Comparison of ENCODE assay signal across 2 cellular contexts in genomic region chr10:14839305-14839695, GRCh38.
TF ChIP-seq lines count a peak whose summit lies in the region.

No MANE protein-coding gene starts in this region.

TF ChIP-seq in H1, 55 proteins besides CTCF, POLR2A, EP300 and RAD21:
- 0 out of 2 replicates have a peak, but pooled peaks have one; percentile 1 for TF ChIP-seq USF2 (IDR thresholded peaks at IDR 0.05; ENCODE audit: low read length)
- TF ChIP-seq, protein P1, sequence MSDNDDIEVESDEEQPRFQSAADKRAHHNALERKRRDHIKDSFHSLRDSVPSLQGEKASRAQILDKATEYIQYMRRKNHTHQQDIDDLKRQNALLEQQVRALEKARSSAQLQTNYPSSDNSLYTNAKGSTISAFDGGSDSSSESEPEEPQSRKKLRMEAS (IDR thresholded peaks at IDR 0.05) = no peak
TF ChIP-seq in H1: peak in this region for 1.

TF ChIP-seq in neural cell, 6 proteins besides CTCF, POLR2A, EP300 and RAD21:
- TF ChIP-seq MXI1 (conservative IDR thresholded peaks at IDR 0.05; ENCODE audit: poor library complexity, severe bottlenecking) (no peak), TAF1 (IDR thresholded peaks at IDR 0.05; ENCODE audit: low read depth) (no peak), SMC3 (conservative IDR thresholded peaks at IDR 0.05; ENCODE audit: poor library complexity) (no peak), POLR2AphosphoS5 (IDR thresholded peaks at IDR 0.05) (no peak), EZH2 (IDR thresholded peaks at IDR 0.05; ENCODE audit: borderline replicate concordance, insufficient read depth, low read length, poor library complexity, severe bottlenecking) (no peak)
- TF ChIP-seq, protein P2, sequence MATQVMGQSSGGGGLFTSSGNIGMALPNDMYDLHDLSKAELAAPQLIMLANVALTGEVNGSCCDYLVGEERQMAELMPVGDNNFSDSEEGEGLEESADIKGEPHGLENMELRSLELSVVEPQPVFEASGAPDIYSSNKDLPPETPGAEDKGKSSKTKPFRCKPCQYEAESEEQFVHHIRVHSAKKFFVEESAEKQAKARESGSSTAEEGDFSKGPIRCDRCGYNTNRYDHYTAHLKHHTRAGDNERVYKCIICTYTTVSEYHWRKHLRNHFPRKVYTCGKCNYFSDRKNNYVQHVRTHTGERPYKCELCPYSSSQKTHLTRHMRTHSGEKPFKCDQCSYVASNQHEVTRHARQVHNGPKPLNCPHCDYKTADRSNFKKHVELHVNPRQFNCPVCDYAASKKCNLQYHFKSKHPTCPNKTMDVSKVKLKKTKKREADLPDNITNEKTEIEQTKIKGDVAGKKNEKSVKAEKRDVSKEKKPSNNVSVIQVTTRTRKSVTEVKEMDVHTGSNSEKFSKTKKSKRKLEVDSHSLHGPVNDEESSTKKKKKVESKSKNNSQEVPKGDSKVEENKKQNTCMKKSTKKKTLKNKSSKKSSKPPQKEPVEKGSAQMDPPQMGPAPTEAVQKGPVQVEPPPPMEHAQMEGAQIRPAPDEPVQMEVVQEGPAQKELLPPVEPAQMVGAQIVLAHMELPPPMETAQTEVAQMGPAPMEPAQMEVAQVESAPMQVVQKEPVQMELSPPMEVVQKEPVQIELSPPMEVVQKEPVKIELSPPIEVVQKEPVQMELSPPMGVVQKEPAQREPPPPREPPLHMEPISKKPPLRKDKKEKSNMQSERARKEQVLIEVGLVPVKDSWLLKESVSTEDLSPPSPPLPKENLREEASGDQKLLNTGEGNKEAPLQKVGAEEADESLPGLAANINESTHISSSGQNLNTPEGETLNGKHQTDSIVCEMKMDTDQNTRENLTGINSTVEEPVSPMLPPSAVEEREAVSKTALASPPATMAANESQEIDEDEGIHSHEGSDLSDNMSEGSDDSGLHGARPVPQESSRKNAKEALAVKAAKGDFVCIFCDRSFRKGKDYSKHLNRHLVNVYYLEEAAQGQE (IDR thresholded peaks at IDR 0.05; ENCODE audit: borderline replicate concordance) = no peak
